1 cellular context compared by ENCODE assay signal in genomic region chr6:157339432-157339831, GRCh38.
TF ChIP-seq lines count a peak whose summit lies in the region.

No MANE protein-coding gene starts in this region.

TF ChIP-seq in HepG2, 621 proteins besides CTCF, POLR2A, EP300 and RAD21 (continued from another document and continues in another):
- TF ChIP-seq, protein P1, sequence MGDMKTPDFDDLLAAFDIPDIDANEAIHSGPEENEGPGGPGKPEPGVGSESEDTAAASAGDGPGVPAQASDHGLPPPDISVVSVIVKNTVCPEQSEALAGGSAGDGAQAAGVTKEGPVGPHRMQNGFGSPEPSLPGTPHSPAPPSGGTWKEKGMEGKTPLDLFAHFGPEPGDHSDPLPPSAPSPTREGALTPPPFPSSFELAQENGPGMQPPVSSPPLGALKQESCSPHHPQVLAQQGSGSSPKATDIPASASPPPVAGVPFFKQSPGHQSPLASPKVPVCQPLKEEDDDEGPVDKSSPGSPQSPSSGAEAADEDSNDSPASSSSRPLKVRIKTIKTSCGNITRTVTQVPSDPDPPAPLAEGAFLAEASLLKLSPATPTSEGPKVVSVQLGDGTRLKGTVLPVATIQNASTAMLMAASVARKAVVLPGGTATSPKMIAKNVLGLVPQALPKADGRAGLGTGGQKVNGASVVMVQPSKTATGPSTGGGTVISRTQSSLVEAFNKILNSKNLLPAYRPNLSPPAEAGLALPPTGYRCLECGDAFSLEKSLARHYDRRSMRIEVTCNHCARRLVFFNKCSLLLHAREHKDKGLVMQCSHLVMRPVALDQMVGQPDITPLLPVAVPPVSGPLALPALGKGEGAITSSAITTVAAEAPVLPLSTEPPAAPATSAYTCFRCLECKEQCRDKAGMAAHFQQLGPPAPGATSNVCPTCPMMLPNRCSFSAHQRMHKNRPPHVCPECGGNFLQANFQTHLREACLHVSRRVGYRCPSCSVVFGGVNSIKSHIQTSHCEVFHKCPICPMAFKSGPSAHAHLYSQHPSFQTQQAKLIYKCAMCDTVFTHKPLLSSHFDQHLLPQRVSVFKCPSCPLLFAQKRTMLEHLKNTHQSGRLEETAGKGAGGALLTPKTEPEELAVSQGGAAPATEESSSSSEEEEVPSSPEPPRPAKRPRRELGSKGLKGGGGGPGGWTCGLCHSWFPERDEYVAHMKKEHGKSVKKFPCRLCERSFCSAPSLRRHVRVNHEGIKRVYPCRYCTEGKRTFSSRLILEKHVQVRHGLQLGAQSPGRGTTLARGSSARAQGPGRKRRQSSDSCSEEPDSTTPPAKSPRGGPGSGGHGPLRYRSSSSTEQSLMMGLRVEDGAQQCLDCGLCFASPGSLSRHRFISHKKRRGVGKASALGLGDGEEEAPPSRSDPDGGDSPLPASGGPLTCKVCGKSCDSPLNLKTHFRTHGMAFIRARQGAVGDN (CRISPR knock-in tag; IDR thresholded peaks at IDR 0.05): peak; percentile 28
- TF ChIP-seq, protein P2, sequence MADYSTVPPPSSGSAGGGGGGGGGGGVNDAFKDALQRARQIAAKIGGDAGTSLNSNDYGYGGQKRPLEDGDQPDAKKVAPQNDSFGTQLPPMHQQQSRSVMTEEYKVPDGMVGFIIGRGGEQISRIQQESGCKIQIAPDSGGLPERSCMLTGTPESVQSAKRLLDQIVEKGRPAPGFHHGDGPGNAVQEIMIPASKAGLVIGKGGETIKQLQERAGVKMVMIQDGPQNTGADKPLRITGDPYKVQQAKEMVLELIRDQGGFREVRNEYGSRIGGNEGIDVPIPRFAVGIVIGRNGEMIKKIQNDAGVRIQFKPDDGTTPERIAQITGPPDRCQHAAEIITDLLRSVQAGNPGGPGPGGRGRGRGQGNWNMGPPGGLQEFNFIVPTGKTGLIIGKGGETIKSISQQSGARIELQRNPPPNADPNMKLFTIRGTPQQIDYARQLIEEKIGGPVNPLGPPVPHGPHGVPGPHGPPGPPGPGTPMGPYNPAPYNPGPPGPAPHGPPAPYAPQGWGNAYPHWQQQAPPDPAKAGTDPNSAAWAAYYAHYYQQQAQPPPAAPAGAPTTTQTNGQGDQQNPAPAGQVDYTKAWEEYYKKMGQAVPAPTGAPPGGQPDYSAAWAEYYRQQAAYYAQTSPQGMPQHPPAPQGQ (CRISPR knock-in tag; IDR thresholded peaks at IDR 0.05; ENCODE audit: borderline replicate concordance): no peak
- TF ChIP-seq THRA (CRISPR knock-in tag; IDR thresholded peaks at IDR 0.05; ENCODE audit: borderline replicate concordance) (peak; percentile 23; the same call in 1 of the 2 replicates), KMT2B (CRISPR knock-in tag; IDR thresholded peaks at IDR 0.05) (no peak), ELF3 (CRISPR knock-in tag; IDR thresholded peaks at IDR 0.05) (0 out of 2 replicates have a peak, but pooled peaks have one; percentile 14), RXRB (CRISPR knock-in tag; IDR thresholded peaks at IDR 0.05; ENCODE audit: borderline replicate concordance) (peak; percentile 16; the same call in 1 of the 2 replicates), ZKSCAN1 (IDR thresholded peaks at IDR 0.05; ENCODE audit: low read length) (no peak), ZNF567 (CRISPR knock-in tag; IDR thresholded peaks at IDR 0.05; ENCODE audit: borderline replicate concordance) (no peak), KDM2A (CRISPR knock-in tag; IDR thresholded peaks at IDR 0.05; ENCODE audit: borderline replicate concordance, low read depth) (no peak), HMGXB4 (CRISPR knock-in tag; IDR thresholded peaks at IDR 0.05; ENCODE audit: borderline replicate concordance in 1 of 2, low read depth in 1 of 2) (peak in 1 of 2 experiments; percentile 41; a peak in 1 of 4 replicates), SOX6 (IDR thresholded peaks at IDR 0.05) (no peak), SOX6 (CRISPR knock-in tag; IDR thresholded peaks at IDR 0.05) (0 out of 2 replicates have a peak, but pooled peaks have one; percentile 10), TEAD3 (CRISPR knock-in tag; optimal IDR thresholded peaks at IDR 0.05; ENCODE audit: borderline replicate concordance) (peak; percentile 45), ZFP36L2 (CRISPR knock-in tag; IDR thresholded peaks at IDR 0.05) (no peak), STAG1 (CRISPR knock-in tag; IDR thresholded peaks at IDR 0.05) (peak; percentile 93), ZBTB39 (CRISPR knock-in tag; IDR thresholded peaks at IDR 0.05) (peak; percentile 21; the same call in 1 of the 2 replicates), HNRNPL (IDR thresholded peaks at IDR 0.05; ENCODE audit: low read depth, low read length) (no peak), ZFX (CRISPR knock-in tag; IDR thresholded peaks at IDR 0.05; ENCODE audit: low read depth) (0 out of 2 replicates have a peak, but pooled peaks have one; percentile 6), MTERF4 (CRISPR knock-in tag; IDR thresholded peaks at IDR 0.05) (0 out of 2 replicates have a peak, but pooled peaks have one; percentile 4), ZNF138 (CRISPR knock-in tag; IDR thresholded peaks at IDR 0.05; ENCODE audit: low read depth) (no peak), ZNF292 (CRISPR knock-in tag; IDR thresholded peaks at IDR 0.05; ENCODE audit: borderline replicate concordance, low read depth) (no peak), JARID2 (CRISPR knock-in tag; IDR thresholded peaks at IDR 0.05; ENCODE audit: insufficient replicate concordance) (no peak), ZNF841 (CRISPR knock-in tag; IDR thresholded peaks at IDR 0.05; ENCODE audit: borderline replicate concordance) (no peak), SATB2 (CRISPR knock-in tag; IDR thresholded peaks at IDR 0.05) (no peak), SMC3 (IDR thresholded peaks at IDR 0.05; ENCODE audit: low read length) (peak; percentile 55; the same call in 1 of the 2 replicates), CBX1 (IDR thresholded peaks at IDR 0.05; ENCODE audit: low read depth) (no peak), PLRG1 (conservative IDR thresholded peaks at IDR 0.05) (no peak)
- TF ChIP-seq, protein P3, sequence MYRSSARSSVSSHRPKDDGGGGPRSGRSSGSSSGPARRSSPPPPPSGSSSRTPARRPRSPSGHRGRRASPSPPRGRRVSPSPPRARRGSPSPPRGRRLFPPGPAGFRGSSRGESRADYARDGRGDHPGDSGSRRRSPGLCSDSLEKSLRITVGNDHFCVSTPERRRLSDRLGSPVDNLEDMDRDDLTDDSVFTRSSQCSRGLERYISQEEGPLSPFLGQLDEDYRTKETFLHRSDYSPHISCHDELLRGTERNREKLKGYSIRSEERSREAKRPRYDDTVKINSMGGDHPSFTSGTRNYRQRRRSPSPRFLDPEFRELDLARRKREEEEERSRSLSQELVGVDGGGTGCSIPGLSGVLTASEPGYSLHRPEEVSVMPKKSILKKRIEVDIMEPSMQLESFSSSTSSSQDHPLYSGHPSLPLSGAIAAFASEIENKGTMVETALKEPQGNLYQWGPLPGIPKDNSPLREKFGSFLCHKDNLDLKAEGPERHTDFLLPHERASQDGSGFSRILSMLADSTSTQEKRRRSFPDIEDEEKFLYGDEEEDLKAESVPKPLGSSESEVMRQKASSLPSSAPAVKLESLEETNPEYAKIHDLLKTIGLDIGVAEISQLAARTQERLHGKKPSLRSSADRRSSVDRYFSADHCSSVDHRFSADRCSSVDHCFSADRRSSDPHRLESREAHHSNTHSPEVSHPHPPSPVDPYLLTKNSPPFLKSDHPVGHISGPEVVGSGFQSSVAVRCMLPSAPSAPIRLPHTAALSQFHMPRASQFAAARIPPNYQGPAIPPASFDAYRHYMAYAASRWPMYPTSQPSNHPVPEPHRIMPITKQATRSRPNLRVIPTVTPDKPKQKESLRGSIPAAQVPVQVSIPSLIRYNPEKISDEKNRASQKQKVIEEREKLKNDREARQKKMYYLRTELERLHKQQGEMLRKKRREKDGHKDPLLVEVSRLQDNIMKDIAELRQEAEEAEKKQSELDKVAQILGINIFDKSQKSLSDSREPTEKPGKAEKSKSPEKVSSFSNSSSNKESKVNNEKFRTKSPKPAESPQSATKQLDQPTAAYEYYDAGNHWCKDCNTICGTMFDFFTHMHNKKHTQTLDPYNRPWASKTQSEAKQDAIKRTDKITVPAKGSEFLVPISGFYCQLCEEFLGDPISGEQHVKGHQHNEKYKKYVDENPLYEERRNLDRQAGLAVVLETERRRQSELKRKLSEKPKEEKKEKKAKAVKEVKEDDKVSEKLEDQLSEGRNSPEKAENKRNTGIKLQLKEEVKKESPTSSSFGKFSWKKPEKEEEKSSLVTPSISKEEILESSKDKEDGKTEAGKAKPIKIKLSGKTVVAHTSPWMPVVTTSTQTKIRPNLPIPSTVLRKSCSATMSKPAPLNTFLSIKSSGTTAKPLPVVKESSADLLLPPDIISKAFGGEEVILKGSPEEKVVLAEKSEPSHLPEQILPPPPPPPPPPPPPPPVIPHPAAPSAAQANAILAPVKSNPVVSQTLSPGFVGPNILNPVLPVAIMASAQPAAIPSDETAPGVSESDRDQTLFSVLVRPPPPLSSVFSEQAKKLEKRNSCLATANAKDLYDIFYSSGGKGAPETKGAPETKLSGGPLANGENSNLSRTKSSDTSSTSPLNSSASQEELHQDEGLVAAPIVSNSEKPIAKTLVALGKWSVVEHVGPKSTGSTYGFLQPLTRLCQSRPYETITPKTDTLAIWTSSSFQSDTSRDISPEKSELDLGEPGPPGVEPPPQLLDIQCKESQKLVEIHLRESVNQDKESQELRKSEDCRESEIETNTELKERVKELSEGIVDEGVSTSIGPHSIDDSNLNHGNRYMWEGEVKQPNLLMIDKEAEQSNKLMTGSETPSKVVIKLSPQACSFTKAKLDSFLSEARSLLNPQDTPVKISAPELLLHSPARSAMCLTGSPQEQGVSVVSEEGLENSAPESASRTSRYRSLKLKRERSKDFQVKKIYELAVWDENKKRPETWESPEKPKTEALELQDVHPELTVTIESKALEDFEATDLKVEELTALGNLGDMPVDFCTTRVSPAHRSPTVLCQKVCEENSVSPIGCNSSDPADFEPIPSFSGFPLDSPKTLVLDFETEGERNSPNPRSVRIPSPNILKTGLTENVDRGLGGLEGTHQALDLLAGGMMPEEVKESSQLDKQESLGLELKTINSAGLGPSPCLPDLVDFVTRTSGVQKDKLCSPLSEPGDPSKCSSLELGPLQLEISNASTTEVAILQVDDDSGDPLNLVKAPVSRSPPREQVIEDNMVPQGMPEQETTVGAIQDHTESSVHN (CRISPR knock-in tag; IDR thresholded peaks at IDR 0.05): no peak
- TF ChIP-seq, protein P4, sequence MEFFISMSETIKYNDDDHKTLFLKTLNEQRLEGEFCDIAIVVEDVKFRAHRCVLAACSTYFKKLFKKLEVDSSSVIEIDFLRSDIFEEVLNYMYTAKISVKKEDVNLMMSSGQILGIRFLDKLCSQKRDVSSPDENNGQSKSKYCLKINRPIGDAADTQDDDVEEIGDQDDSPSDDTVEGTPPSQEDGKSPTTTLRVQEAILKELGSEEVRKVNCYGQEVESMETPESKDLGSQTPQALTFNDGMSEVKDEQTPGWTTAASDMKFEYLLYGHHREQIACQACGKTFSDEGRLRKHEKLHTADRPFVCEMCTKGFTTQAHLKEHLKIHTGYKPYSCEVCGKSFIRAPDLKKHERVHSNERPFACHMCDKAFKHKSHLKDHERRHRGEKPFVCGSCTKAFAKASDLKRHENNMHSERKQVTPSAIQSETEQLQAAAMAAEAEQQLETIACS (CRISPR knock-in tag; IDR thresholded peaks at IDR 0.05): no peak
- TF ChIP-seq, protein P5, sequence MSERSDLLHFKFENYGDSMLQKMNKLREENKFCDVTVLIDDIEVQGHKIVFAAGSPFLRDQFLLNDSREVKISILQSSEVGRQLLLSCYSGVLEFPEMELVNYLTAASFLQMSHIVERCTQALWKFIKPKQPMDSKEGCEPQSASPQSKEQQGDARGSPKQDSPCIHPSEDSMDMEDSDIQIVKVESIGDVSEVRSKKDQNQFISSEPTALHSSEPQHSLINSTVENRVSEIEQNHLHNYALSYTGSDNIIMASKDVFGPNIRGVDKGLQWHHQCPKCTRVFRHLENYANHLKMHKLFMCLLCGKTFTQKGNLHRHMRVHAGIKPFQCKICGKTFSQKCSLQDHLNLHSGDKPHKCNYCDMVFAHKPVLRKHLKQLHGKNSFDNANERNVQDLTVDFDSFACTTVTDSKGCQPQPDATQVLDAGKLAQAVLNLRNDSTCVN (CRISPR knock-in tag; IDR thresholded peaks at IDR 0.05; ENCODE audit: borderline replicate concordance): 0 out of 2 replicates have a peak, but pooled peaks have one; percentile 43
